In genomic region chr20:40864470-40864869, GRCh38 we compare ENCODE assay signal across 25 cellular contexts.
DNase-seq lines count a peak whose midpoint lies in the region; FAIRE-seq and TF ChIP-seq lines count a peak whose summit lies in the region.
"Had no signal": no experiment of that assay in that cellular context is flagged by ENCODE, and none has a peak within 500 bp of the region (broad histone marks: within the 10 kb centered on the region; RNA-seq: fewer than 3 reads in every experiment).

No MANE protein-coding gene starts in this region.

- no peaks in the 10 kb centered on the region for H4K20me1 ChIP-seq in astrocyte (ENCODE audit: insufficient read depth, low read length)
- H4K20me1 ChIP-seq: BLaER1 had no signal

- H3K4me1 ChIP-seq in HEK293 (ENCODE audit: control insufficient read depth, insufficient read depth, low read length) (no peaks in the 10 kb centered on the region), astrocyte (ENCODE audit: insufficient read depth, low read length) (peaks cover 20% of the 10 kb centered on the region)
- H3K4me1 ChIP-seq: BE2C had no signal

- H3K36me3 Mint-ChIP-seq in astrocyte (ENCODE audit: low read depth, unreplicated experiment): no peaks in the 10 kb centered on the region
- no peaks in the 10 kb centered on the region for H3K36me3 Mint-ChIP-seq in neural crest cell (ENCODE audit: low read depth)
- H3K36me3 Mint-ChIP-seq: CD14-positive monocyte; CD4-positive, alpha-beta memory T cell; CD4-positive, CD25-positive, alpha-beta regulatory T cell; CD8-positive, alpha-beta memory T cell had no signal

- H2AFZ ChIP-seq in astrocyte (ENCODE audit: low read depth, low read length): no peak overlapping the region

- CTCF ChIA-PET in HEK293 (lab: Yijun Ruan, JAX): no interaction called here

- FAIRE-seq in astrocyte (lab: Jason Lieb, UNC): no peak
- FAIRE-seq: A204.1, G401.6, GM12891, GM19239 had no signal

- H3K4me2 ChIP-seq in astrocyte (ENCODE audit: low read length): no peak overlapping the region
- H3K4me2 ChIP-seq: BLaER1 had no signal

- no peaks in the 10 kb centered on the region for H3K79me2 ChIP-seq in astrocyte (ENCODE audit: insufficient read depth, low read length)

- H3K4me1 Mint-ChIP-seq in astrocyte (ENCODE audit: low read depth, unreplicated experiment) (peaks cover 14% of the 10 kb centered on the region), neural crest cell (peaks cover 9% of the 10 kb centered on the region)
- H3K4me1 Mint-ChIP-seq: CD14-positive monocyte; CD4-positive, alpha-beta memory T cell; CD4-positive, CD25-positive, alpha-beta regulatory T cell; CD8-positive, alpha-beta memory T cell had no signal

- H3K9me3 Mint-ChIP-seq in astrocyte (ENCODE audit: unreplicated experiment): peaks cover 2% of the 10 kb centered on the region
- no peaks in the 10 kb centered on the region for H3K9me3 Mint-ChIP-seq in neural crest cell
- H3K9me3 Mint-ChIP-seq: CD4-positive, alpha-beta memory T cell; CD8-positive, alpha-beta memory T cell had no signal

- DNase-seq in astrocyte (ENCODE audit: low read depth) (no peak), neural crest cell (ENCODE audit: low read depth, low spot score) (no peak), NCI-H146 (lab: John Stamatoyannopoulos, UW) (no peak)
- DNase-seq in stimulated activated CD4-positive, alpha-beta T cell treated with anti-CD3 and anti-CD28 coated beads, Interleukin-15, amount 100 ng/mL, for 24 hours: no peak
- DNase-seq: 8988T; ACHN; BE2C; C1 segment of cervical spinal cord; CD4-positive, alpha-beta memory T cell; CD4-positive, CD25-positive, alpha-beta regulatory T cell; CD8-positive, alpha-beta memory T cell; COR-L47; DMS 273 treated with DMSO at 0.1 percent for 48 hours; DMS153; DMS53; DMS79; DND-41; GF-D8 had no signal

- H3K36me3 ChIP-seq in HEK293 (ENCODE audit: control insufficient read depth in 2 of 2, insufficient read depth in 1 of 2, low read length in 2 of 2) (no peaks in the 10 kb centered on the region), astrocyte (ENCODE audit: insufficient read depth, low read length) (no peaks in the 10 kb centered on the region)
- H3K36me3 ChIP-seq: BE2C, BLaER1 had no signal

- POLR2A ChIA-PET in HEK293 (lab: Yijun Ruan, JAX): interaction anchor here (0.6 kb wide), 1 partner anchor 476 kb away, joined by 4 read pairs; the partner anchor contains the start of gene LPIN3

- H3K9me3 ChIP-seq in HEK293 (ENCODE audit: control insufficient read depth, insufficient read depth, low read depth, low read length) (no peaks in the 10 kb centered on the region), astrocyte (ENCODE audit: insufficient read depth, low read depth, low read length) (no peaks in the 10 kb centered on the region)
- H3K9me3 ChIP-seq: BE2C, BLaER1 had no signal

- H3K4me3 Mint-ChIP-seq in astrocyte (ENCODE audit: unreplicated experiment) (no peak overlapping the region), neural crest cell (no peak overlapping the region)
- H3K4me3 Mint-ChIP-seq: CD14-positive monocyte; CD4-positive, alpha-beta memory T cell; CD4-positive, CD25-positive, alpha-beta regulatory T cell; CD8-positive, alpha-beta memory T cell had no signal

- no peak overlapping the region for H3K27ac ChIP-seq in HEK293 (ENCODE audit: extremely low read depth, low read depth, low read length)
- no peak overlapping the region for H3K27ac ChIP-seq in astrocyte (ENCODE audit: low read depth, low read length)
- H3K27ac ChIP-seq: BLaER1 had no signal

- peaks cover 2% of the 10 kb centered on the region for H3K27me3 ChIP-seq in astrocyte (ENCODE audit: insufficient read depth, low read length)
- H3K27me3 ChIP-seq: BE2C, BLaER1 had no signal

- TF ChIP-seq CTCF in HEK293 (tag by site-specific recombination; IDR thresholded peaks at IDR 0.05) (no peak), astrocyte (IDR thresholded peaks at IDR 0.05; ENCODE audit: insufficient read depth, low read depth, low read length) (no peak), neural crest cell (conservative IDR thresholded peaks at IDR 0.05) (no peak)

- peak overlapping the region; percentile 1 for H3K27ac Mint-ChIP-seq in astrocyte (ENCODE audit: unreplicated experiment)
- H3K27ac Mint-ChIP-seq in neural crest cell (ENCODE audit: unreplicated experiment): peak overlapping the region; percentile 51
- H3K27ac Mint-ChIP-seq: CD14-positive monocyte; CD4-positive, alpha-beta memory T cell; CD4-positive, CD25-positive, alpha-beta regulatory T cell had no signal

- no peak overlapping the region for H3K4me3 ChIP-seq in HEK293 (ENCODE audit: low read depth, low read length)
- H3K4me3 ChIP-seq in astrocyte (ENCODE audit: insufficient read depth, low read depth, low read length): no peak overlapping the region
- H3K4me3 ChIP-seq: BLaER1 had no signal

- H3K27me3 Mint-ChIP-seq in astrocyte (ENCODE audit: low read depth, unreplicated experiment): peaks cover 22% of the 10 kb centered on the region
- H3K27me3 Mint-ChIP-seq in neural crest cell (ENCODE audit: low read depth): no peaks in the 10 kb centered on the region
- H3K27me3 Mint-ChIP-seq: CD4-positive, alpha-beta memory T cell; CD4-positive, CD25-positive, alpha-beta regulatory T cell; CD8-positive, alpha-beta memory T cell had no signal

- no peak overlapping the region for H3K9ac ChIP-seq in astrocyte (ENCODE audit: low read length)
- H3K9ac ChIP-seq: BLaER1 had no signal

TF ChIP-seq in HEK293, 187 proteins besides CTCF, POLR2A, EP300 and RAD21:
- no peak for TF ChIP-seq ZSCAN30 (tag by site-specific recombination; IDR thresholded peaks at IDR 0.05)
- TF ChIP-seq ZNF239 (tag by site-specific recombination; IDR thresholded peaks at IDR 0.05): no peak
- TF ChIP-seq ZNF366 (tag by site-specific recombination; conservative IDR thresholded peaks at IDR 0.05): peak; percentile 70
